In the genomic region with DNA sequence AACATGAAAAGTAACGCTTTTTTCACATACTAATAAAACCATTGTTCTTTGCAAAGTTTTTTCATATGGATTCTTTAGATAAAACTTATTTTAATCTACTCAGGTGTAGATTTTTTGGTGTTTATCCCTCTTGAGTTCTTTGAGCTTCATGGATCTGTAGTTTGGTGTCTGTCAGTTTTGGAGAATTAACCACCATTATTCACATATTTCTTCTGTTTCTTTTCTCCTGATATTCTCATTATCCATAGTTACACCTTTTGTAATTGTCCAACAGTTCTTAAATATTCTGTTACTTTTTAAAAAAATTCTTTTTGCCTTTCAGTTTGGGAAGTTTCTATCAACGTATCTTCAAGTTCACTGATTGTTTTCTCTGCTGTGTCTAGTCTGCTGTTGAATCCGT, we compare ENCODE assay signal across 20 cellular contexts.
"Had no signal": no experiment of that assay in that cellular context is flagged by ENCODE, and none has a peak within 500 bp of the region (broad histone marks: within the 10 kb centered on the region; RNA-seq: fewer than 3 reads in every experiment).

No MANE protein-coding gene starts in this region.

- H3K27me3 ChIP-seq: pancreas, stomach had no signal

- DNase-seq: activated CD4-positive, alpha-beta memory T cell treated with anti-CD3 and anti-CD28 coated beads, Interleukin-2, amount 10 ng/mL, durations not matched to agents 7 days and 5 days; activated CD4-positive, alpha-beta T cell treated with anti-CD3 and anti-CD28 coated beads for 48 hours; activated CD4-positive, CD25-positive, alpha-beta regulatory T cell; activated CD8-positive, alpha-beta memory T cell treated with anti-CD3 and anti-CD28 coated beads, Interleukin-2, amount 10 ng/mL, durations not matched to agents 7 days and 5 days; activated naive CD4-positive, alpha-beta T cell; activated naive CD8-positive, alpha-beta T cell treated with anti-CD3 and anti-CD28 coated beads for 36 hours; amniotic stem cell; caudate nucleus; foreskin fibroblast; hypothalamus; kidney; mammary epithelial cell; pancreas; stimulated activated CD4-positive, alpha-beta T cell treated with anti-CD3 and anti-CD28 coated beads, Interleukin-4, amount 100 ng/mL, for 24 hours; stomach; T-helper 9 cell had no signal

- H3K9me3 ChIP-seq: pancreas, stomach had no signal

- ATAC-seq: activated CD8-positive, alpha-beta memory T cell treated with anti-CD3 and anti-CD28 coated beads, Interleukin-2, amount 10 ng/mL, durations not matched to agents 7 days and 5 days; sciatic nerve; stimulated activated effector memory CD8-positive, alpha-beta T cell treated with anti-CD3 and anti-CD28 coated beads, Interleukin-12 subunit alpha, Interleukin-12 subunit beta, amount 100 ng/mL, for 72 hours had no signal

- H3K36me3 Mint-ChIP-seq: activated naive CD8-positive, alpha-beta T cell treated with anti-CD3 and anti-CD28 coated beads for 36 hours; stimulated activated effector memory CD8-positive, alpha-beta T cell treated with anti-CD3 and anti-CD28 coated beads, Interleukin-12 subunit alpha, Interleukin-12 subunit beta, amount 100 ng/mL, for 72 hours; type B pancreatic cell had no signal

- H3K27ac ChIP-seq: epithelial cell of prostate, pancreas had no signal

- H3K4me3 ChIP-seq: pancreas, stomach had no signal

- H3K4me3 Mint-ChIP-seq: activated CD4-positive, alpha-beta memory T cell treated with anti-CD3 and anti-CD28 coated beads, Interleukin-2, amount 10 ng/mL, durations not matched to agents 7 days and 5 days; activated CD8-positive, alpha-beta memory T cell treated with anti-CD3 and anti-CD28 coated beads, Interleukin-2, amount 10 ng/mL, durations not matched to agents 7 days and 5 days; activated naive CD8-positive, alpha-beta T cell treated with anti-CD3 and anti-CD28 coated beads for 36 hours; stimulated activated effector memory CD8-positive, alpha-beta T cell treated with anti-CD3 and anti-CD28 coated beads, Interleukin-12 subunit alpha, Interleukin-12 subunit beta, amount 100 ng/mL, for 72 hours had no signal

- H3K27ac Mint-ChIP-seq: activated CD4-positive, alpha-beta memory T cell treated with anti-CD3 and anti-CD28 coated beads, Interleukin-2, amount 10 ng/mL, durations not matched to agents 7 days and 5 days; activated CD8-positive, alpha-beta memory T cell treated with anti-CD3 and anti-CD28 coated beads, Interleukin-2, amount 10 ng/mL, durations not matched to agents 7 days and 5 days; activated naive CD8-positive, alpha-beta T cell treated with anti-CD3 and anti-CD28 coated beads for 36 hours; stimulated activated effector memory CD8-positive, alpha-beta T cell treated with anti-CD3 and anti-CD28 coated beads, Interleukin-12 subunit alpha, Interleukin-12 subunit beta, amount 100 ng/mL, for 72 hours had no signal

- H3K27me3 Mint-ChIP-seq: activated CD4-positive, alpha-beta memory T cell treated with anti-CD3 and anti-CD28 coated beads, Interleukin-2, amount 10 ng/mL, durations not matched to agents 7 days and 5 days; activated CD8-positive, alpha-beta memory T cell treated with anti-CD3 and anti-CD28 coated beads, Interleukin-2, amount 10 ng/mL, durations not matched to agents 7 days and 5 days; activated naive CD8-positive, alpha-beta T cell treated with anti-CD3 and anti-CD28 coated beads for 36 hours; type B pancreatic cell had no signal

- H3K4me1 Mint-ChIP-seq: activated CD4-positive, alpha-beta memory T cell treated with anti-CD3 and anti-CD28 coated beads, Interleukin-2, amount 10 ng/mL, durations not matched to agents 7 days and 5 days; stimulated activated effector memory CD8-positive, alpha-beta T cell treated with anti-CD3 and anti-CD28 coated beads, Interleukin-12 subunit alpha, Interleukin-12 subunit beta, amount 100 ng/mL, for 72 hours had no signal

- H3K9me3 Mint-ChIP-seq: activated CD4-positive, alpha-beta memory T cell treated with anti-CD3 and anti-CD28 coated beads, Interleukin-2, amount 10 ng/mL, durations not matched to agents 7 days and 5 days; activated naive CD8-positive, alpha-beta T cell treated with anti-CD3 and anti-CD28 coated beads for 36 hours; stimulated activated effector memory CD8-positive, alpha-beta T cell treated with anti-CD3 and anti-CD28 coated beads, Interleukin-12 subunit alpha, Interleukin-12 subunit beta, amount 100 ng/mL, for 72 hours had no signal

- H3K36me3 ChIP-seq: pancreas, stomach had no signal
